In the genomic region with DNA sequence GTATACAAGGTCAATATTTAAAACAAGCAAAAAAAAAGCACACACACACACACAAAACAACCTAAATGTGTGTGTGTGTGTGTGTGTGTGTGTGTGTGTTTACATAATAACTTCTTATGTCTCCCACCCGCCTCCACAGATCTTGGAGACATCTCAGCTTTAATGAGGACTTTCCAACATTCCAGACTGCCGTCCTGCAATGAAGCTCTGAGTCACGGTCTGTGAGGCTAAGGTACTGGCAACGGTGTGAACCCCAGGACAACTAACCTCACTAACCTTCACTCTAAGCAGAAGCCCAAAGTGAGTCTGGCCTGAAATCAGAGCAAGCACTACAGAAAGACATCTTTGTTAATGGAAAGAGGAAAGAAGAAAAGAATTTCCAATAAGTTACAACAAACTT, we compare ENCODE assay signal across 13 cellular contexts. TPM values are rescaled to one million over a fixed set of nuclear protein-coding genes. Genes with fewer than 3 reads are reported as not detected.
DNase-seq lines count a peak whose midpoint lies in the region; ATAC-seq and TF ChIP-seq lines count a peak whose summit lies in the region.
"Had no signal": no experiment of that assay in that cellular context is flagged by ENCODE, and none has a peak within 500 bp of the region (broad histone marks: within the 10 kb centered on the region; RNA-seq: fewer than 3 reads in every experiment).

No MANE protein-coding gene starts in this region.

- H3K36me3 Mint-ChIP-seq in HFFc6 (ENCODE audit: low read depth), result peaks cover 16% of the 10 kb centered on the region

- peaks cover 6% of the 10 kb centered on the region for H3K4me1 ChIP-seq in suprapubic skin
- H3K4me1 ChIP-seq: colonic mucosa had no signal

- H3K9me3 ChIP-seq in suprapubic skin, result no peaks in the 10 kb centered on the region
- H3K9me3 ChIP-seq: colonic mucosa, esophagus squamous epithelium had no signal

- DNase-seq in HFFc6 (peak; percentile 78), astrocyte of the hippocampus (ENCODE audit: low read depth, low spot score) (peak; percentile 93), kidney glomerular epithelial cell (lab: John Stamatoyannopoulos, UW) (peak; percentile 66), suprapubic skin (ENCODE audit: low spot score in 2 of 2) (no peak), NCI-H526 treated with DMSO at 0.1 percent for 48 hours (lab: John Stamatoyannopoulos, UW) (no peak)
- DNase-seq in activated effector memory CD4-positive, alpha-beta T cell treated with Interleukin-2 at 50 U/mL for 16 hours, result no peak
- no peak for DNase-seq in stimulated activated CD4-positive, alpha-beta T cell treated with anti-CD3 and anti-CD28 coated beads, Interleukin-2, amount 100 ng/mL, for 48 hours
- DNase-seq: activated naive CD4-positive, alpha-beta T cell treated with anti-CD3 and anti-CD28 coated beads for 36 hours; colonic mucosa; esophagus squamous epithelium; SW 1271; WERI-Rb-1 had no signal

- no peak overlapping the region for H3K4me3 ChIP-seq in suprapubic skin
- H3K4me3 ChIP-seq: colonic mucosa, esophagus squamous epithelium had no signal

- H3K27ac Mint-ChIP-seq in HFFc6, result peak overlapping the region; percentile 93
- H3K27ac Mint-ChIP-seq: activated naive CD4-positive, alpha-beta T cell treated with anti-CD3 and anti-CD28 coated beads for 36 hours had no signal

- H3K36me3 ChIP-seq in suprapubic skin, result no peaks in the 10 kb centered on the region
- H3K36me3 ChIP-seq: colonic mucosa, esophagus squamous epithelium, WERI-Rb-1 had no signal

- no peak for ATAC-seq in HG03025 (IDR thresholded peaks at IDR 0.05; ENCODE audit: low FRiP score, unreplicated experiment)

- H3K27me3 ChIP-seq in suprapubic skin, result no peaks in the 10 kb centered on the region
- H3K27me3 ChIP-seq: colonic mucosa, esophagus squamous epithelium had no signal

- H3K27me3 Mint-ChIP-seq in HFFc6 (ENCODE audit: insufficient read depth), result no peaks in the 10 kb centered on the region

- peaks cover 76% of the 10 kb centered on the region for H3K4me1 Mint-ChIP-seq in HFFc6 (ENCODE audit: low read depth)

- H3K27ac ChIP-seq in suprapubic skin, result peak overlapping the region; percentile 11
- H3K27ac ChIP-seq: colonic mucosa, esophagus squamous epithelium, WERI-Rb-1 had no signal

- TF ChIP-seq CTCF in HFFc6 (IDR thresholded peaks at IDR 0.05) (no peak), suprapubic skin (IDR thresholded peaks at IDR 0.05) (no peak)

- peak overlapping the region; percentile 77 for H3K4me3 Mint-ChIP-seq in HFFc6
- H3K4me3 Mint-ChIP-seq: activated naive CD4-positive, alpha-beta T cell treated with anti-CD3 and anti-CD28 coated beads for 36 hours had no signal

- H3K9me3 Mint-ChIP-seq in HFFc6, result no peaks in the 10 kb centered on the region
- H3K9me3 Mint-ChIP-seq: activated naive CD4-positive, alpha-beta T cell treated with anti-CD3 and anti-CD28 coated beads for 36 hours had no signal

- WGBS in suprapubic skin, result 63% methylated on average over 4 of the region's 4 CpGs

- no peak for TF ChIP-seq POLR2A in suprapubic skin (IDR thresholded peaks at IDR 0.05)

- no peak for TF ChIP-seq EP300 in suprapubic skin (IDR thresholded peaks at IDR 0.05)

RNA-seq across cellular contexts. Expression of a gene that starts 22.3 kb away (rescaled TPM):
- total RNA-seq in HFFc6 (2021; fragmentation: NEBNext Ultra II Directional; extraction: Animal tissue kit (Norgen Biotek cat#: 25700)), result under 1 TPM in 5 of 6 experiments, not detected in 1; 0.10 to 0.28 (median 0.16) TPM
- total RNA-seq in suprapubic skin, result 1 to 10 TPM in 3 of 4 donors, not detected in 1; 1.0 to 2.0 (median 1.4) TPM
- total RNA-seq: activated naive CD4-positive, alpha-beta T cell treated with anti-CD3 and anti-CD28 coated beads for 36 hours had no signal

Comparison
In these comparisons a context has a peak if more than half of its experiments do, and no peak if none do; other contexts are left out.
1. DNase-seq: peak in HFFc6 (single experiment), astrocyte of the hippocampus (single experiment) and kidney glomerular epithelial cell (single experiment); none in suprapubic skin (0 of 2), activated effector memory CD4-positive, alpha-beta T cell treated with Interleukin-2 at 50 U/mL for 16 hours (single experiment), NCI-H526 treated with DMSO at 0.1 percent for 48 hours (single experiment) and stimulated activated CD4-positive, alpha-beta T cell treated with anti-CD3 and anti-CD28 coated beads, Interleukin-2, amount 100 ng/mL, for 48 hours (0 of 2).